ENCODE assay signal across 1 cellular context in the genomic region with DNA sequence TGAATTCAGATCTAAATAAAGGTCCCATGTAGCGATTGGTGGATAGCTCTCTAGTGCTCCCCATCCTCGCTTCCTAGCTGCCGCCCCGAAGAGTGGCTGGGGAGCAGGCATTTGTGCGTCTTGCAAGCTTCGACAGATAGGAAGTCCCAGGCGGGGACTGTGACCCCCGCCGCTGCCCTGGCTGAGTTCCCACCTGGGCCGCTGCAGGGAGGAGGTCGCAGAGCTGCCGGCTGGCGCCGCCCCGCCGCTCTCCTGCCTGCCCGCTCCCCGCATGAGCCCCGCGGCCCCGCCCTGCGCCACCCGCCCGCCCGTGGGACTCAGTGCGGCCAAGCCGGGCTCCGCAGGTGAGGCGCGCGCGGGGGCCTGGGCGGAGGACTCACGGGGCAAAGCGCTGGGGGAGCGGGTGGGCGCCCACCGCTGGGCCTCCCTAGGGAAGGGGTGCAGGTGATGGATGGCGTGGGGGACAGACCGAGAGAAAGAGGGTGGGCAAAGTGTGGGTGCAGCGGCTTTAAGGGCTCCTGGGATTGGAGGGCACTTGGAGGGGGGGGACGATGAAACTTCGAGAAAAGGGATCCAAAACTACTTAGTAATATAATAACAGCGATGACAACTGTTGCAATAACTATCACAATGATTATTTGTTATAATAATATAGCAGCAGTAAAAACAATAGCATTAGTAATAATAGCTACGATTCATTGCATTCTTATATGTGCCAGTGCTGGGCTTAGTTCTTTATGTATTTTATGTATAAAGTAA.
TF ChIP-seq lines count a peak whose summit lies in the region.

A gene (plus strand): TSS at position 80 of the 759 bp plus-strand sequence. CDS start 14,547 bp downstream, outside the sequence.

TF ChIP-seq in H1, 55 proteins besides CTCF, POLR2A, EP300 and RAD21:
- TF ChIP-seq SUZ12 (IDR thresholded peaks at IDR 0.05; ENCODE audit: low read length) (no peak), NANOG (IDR thresholded peaks at IDR 0.05; ENCODE audit: insufficient read depth, low read depth, low read length, poor library complexity, severe bottlenecking) (no peak)
- TF ChIP-seq, protein P1, sequence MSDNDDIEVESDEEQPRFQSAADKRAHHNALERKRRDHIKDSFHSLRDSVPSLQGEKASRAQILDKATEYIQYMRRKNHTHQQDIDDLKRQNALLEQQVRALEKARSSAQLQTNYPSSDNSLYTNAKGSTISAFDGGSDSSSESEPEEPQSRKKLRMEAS (IDR thresholded peaks at IDR 0.05), result no peak
